Comparison of ENCODE assay signal across 13 cellular contexts in the genomic region with DNA sequence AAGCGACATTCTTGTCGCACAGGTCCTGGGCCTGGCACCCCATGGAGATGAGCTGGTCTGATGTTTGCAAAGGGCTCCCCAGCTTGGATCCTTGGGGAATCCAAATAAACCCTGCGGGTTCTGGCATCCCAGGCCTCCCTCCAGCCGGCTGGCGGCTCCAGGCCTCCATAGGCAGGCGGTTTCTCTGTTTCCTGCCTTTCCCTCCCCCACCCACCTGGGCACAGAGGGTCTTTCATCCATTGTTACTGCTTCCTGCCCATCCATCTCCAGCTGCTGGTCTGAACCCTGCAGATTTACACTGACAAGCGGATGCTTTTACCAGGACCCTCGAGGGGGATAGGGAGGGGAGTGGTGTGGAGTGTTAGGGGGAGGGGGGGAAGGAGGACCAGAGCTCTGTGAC. TPM values are rescaled to one million over a fixed set of nuclear protein-coding genes. Genes with fewer than 3 reads are reported as not detected.
DNase-seq lines count a peak whose midpoint lies in the region; ATAC-seq and TF ChIP-seq lines count a peak whose summit lies in the region.
"Had no signal": no experiment of that assay in that cellular context is flagged by ENCODE, and none has a peak within 500 bp of the region (broad histone marks: within the 10 kb centered on the region; RNA-seq: fewer than 3 reads in every experiment).

No MANE protein-coding gene starts in this region.

- H3K27me3 ChIP-seq in cardiac muscle cell (no peaks in the 10 kb centered on the region), prostate gland (replicated peaks; ENCODE audit: insufficient read depth) (no peaks in the 10 kb centered on the region)
- H3K27me3 ChIP-seq: upper lobe of right lung had no signal

- H3K4me3 ChIP-seq in cardiac muscle cell (no peak overlapping the region), iPS-18c (ENCODE audit: insufficient read depth, low read depth, low read length) (peak overlapping the region; percentile 6; the same call in 1 of the 2 replicates), prostate gland (no peak overlapping the region)
- H3K4me3 ChIP-seq: upper lobe of right lung had no signal

- H3K9me3 ChIP-seq in cardiac muscle cell (ENCODE audit: low read depth) (no peaks in the 10 kb centered on the region), iPS-18c (ENCODE audit: control insufficient read depth, insufficient read depth, low read length) (no peaks in the 10 kb centered on the region), prostate gland (no peaks in the 10 kb centered on the region)
- H3K9me3 ChIP-seq: upper lobe of right lung had no signal

- TF ChIP-seq POLR2A in prostate gland (IDR thresholded peaks at IDR 0.05), result no peak

- peak overlapping the region; percentile 67 for H3K27ac ChIP-seq in cardiac muscle cell
- no peak overlapping the region for H3K27ac ChIP-seq in prostate gland
- H3K27ac ChIP-seq: RWPE1, upper lobe of right lung, VCaP had no signal

- no peak for ATAC-seq in GM21381 (IDR thresholded peaks at IDR 0.05; ENCODE audit: unreplicated experiment)
- ATAC-seq: upper lobe of right lung had no signal

- DNase-seq in cardiac muscle cell (ENCODE audit: low read depth in 1 of 2, low spot score in 1 of 2), result no peak
- no peak for DNase-seq in cardiac septum (ENCODE audit: low spot score)
- no peak for DNase-seq in SKM-1 (lab: John Stamatoyannopoulos, UW; ENCODE audit: unreplicated experiment)
- DNase-seq in GM19240 (ENCODE audit: insufficient read length, low spot score), result no peak
- DNase-seq in prostate gland (ENCODE audit: low spot score), result no peak
- DNase-seq: activated effector memory CD4-positive, alpha-beta T cell treated with anti-CD3 and anti-CD28 coated beads, Interleukin-2, amount 50 U/mL, for 16 hours; foreskin fibroblast; upper lobe of right lung had no signal

- no peak for TF ChIP-seq CTCF in cardiac muscle cell (IDR thresholded peaks at IDR 0.05; ENCODE audit: low read depth, low read length)
- TF ChIP-seq CTCF in prostate gland (IDR thresholded peaks at IDR 0.05), result no peak

- intact Hi-C loops in cardiac septum (cut with DNase I) (no loop called here), prostate gland (cut with DNase I) (no loop called here)

- WGBS in prostate gland, result 62% methylated on average over 8 of the region's 8 CpGs

- H3K4me1 ChIP-seq in cardiac muscle cell (ENCODE audit: low read depth) (peaks cover 18% of the 10 kb centered on the region), prostate gland (replicated peaks) (no peaks in the 10 kb centered on the region)

- H3K36me3 ChIP-seq in cardiac muscle cell, result no peaks in the 10 kb centered on the region
- H3K36me3 ChIP-seq in prostate gland, result no peaks in the 10 kb centered on the region
- H3K36me3 ChIP-seq: upper lobe of right lung had no signal

TF ChIP-seq in PFSK-1, 5 proteins besides CTCF, POLR2A, EP300 and RAD21:
- TF ChIP-seq SIN3A (IDR thresholded peaks at IDR 0.05; ENCODE audit: borderline replicate concordance, insufficient read depth, low read length), result peak; percentile 29; the same call in 1 of the 2 replicates
- TF ChIP-seq FOXP2 (optimal IDR thresholded peaks at IDR 0.05; ENCODE audit: borderline replicate concordance, extremely low read depth, extremely low read length, insufficient read depth), result no peak
- TF ChIP-seq, protein P1, sequence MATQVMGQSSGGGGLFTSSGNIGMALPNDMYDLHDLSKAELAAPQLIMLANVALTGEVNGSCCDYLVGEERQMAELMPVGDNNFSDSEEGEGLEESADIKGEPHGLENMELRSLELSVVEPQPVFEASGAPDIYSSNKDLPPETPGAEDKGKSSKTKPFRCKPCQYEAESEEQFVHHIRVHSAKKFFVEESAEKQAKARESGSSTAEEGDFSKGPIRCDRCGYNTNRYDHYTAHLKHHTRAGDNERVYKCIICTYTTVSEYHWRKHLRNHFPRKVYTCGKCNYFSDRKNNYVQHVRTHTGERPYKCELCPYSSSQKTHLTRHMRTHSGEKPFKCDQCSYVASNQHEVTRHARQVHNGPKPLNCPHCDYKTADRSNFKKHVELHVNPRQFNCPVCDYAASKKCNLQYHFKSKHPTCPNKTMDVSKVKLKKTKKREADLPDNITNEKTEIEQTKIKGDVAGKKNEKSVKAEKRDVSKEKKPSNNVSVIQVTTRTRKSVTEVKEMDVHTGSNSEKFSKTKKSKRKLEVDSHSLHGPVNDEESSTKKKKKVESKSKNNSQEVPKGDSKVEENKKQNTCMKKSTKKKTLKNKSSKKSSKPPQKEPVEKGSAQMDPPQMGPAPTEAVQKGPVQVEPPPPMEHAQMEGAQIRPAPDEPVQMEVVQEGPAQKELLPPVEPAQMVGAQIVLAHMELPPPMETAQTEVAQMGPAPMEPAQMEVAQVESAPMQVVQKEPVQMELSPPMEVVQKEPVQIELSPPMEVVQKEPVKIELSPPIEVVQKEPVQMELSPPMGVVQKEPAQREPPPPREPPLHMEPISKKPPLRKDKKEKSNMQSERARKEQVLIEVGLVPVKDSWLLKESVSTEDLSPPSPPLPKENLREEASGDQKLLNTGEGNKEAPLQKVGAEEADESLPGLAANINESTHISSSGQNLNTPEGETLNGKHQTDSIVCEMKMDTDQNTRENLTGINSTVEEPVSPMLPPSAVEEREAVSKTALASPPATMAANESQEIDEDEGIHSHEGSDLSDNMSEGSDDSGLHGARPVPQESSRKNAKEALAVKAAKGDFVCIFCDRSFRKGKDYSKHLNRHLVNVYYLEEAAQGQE (IDR thresholded peaks at IDR 0.05; ENCODE audit: insufficient read depth in 1 of 2, low read depth in 2 of 2, low read length in 2 of 2), result no peak
- no peak for TF ChIP-seq POLR2AphosphoS5 (IDR thresholded peaks at IDR 0.05; ENCODE audit: low read depth, low read length)
TF ChIP-seq in PFSK-1: peak in this region for 1.

RNA-seq across cellular contexts. Expression of gene ID3, which starts 39.1 kb away (rescaled TPM):
- total RNA-seq in cardiac muscle cell, result 698 and 784 TPM in 2 replicates
- 703 and 1,027 TPM in 2 replicates for polyA plus RNA-seq in cardiac muscle cell
- 126 TPM for total RNA-seq in cardiac septum
- polyA plus RNA-seq in PFSK-1 (2012; ENCODE audit: insufficient read length, low read depth), result 169 TPM
- total RNA-seq in prostate gland, result 100 to 1,000 TPM; 151 to 184 TPM
